Comparison of ENCODE assay signal across 8 cellular contexts in the genomic region with DNA sequence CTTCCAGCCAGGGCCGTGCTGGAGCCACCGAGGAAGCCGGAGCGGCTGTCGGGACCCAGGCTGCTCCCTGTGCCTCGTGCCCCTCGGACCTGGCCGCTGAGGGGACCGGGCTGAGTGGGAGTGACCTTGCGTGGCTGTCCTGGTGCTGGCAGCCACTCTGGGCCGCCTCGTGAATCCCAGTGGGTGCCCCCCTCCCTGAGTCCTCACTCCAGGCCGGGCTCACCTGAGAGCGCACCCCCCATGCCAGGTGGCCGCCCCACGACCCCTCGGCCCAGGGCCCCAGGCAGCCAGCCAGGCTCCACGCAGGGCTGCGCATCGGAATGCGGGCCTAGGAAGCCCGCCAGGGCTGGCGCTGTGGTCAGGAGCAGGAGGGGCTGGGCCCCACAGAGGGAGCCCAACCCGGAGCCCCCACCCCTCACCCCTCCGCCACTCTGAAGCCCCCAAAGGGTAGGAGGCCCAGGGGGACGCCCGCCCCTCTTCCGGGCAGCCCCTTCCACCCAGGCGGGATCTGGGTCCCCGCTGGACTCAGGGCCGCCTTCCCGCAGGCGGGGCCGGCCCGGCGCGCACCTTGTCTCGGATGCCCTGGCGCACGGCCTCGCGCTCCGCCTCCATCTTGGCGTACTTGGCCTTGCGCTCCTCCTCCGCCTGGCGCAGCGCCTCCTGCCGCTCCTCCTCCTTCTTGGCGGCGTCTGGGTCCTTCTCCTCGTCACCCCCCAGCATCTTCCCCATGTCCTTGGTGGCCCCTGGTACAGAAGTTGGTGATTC. TPM values are rescaled to one million over a fixed set of nuclear protein-coding genes. Genes with fewer than 3 reads are reported as not detected.
A peak's percentile ranks its signal among the peaks of the same experiment; 100 is the strongest.
DNase-seq lines count a peak whose midpoint lies in the region; ATAC-seq and TF ChIP-seq lines count a peak whose summit lies in the region.

No MANE protein-coding gene starts in this region.

- H3K9me3 ChIP-seq in SU-DHL-6 (ENCODE audit: insufficient read depth, low read length) (no peaks in the 10 kb centered on the region), mammary epithelial cell (replicated peaks; ENCODE audit: insufficient read depth, low read length) (no peaks in the 10 kb centered on the region), ovary (no peaks in the 10 kb centered on the region)

- H3K4me1 ChIP-seq in mammary epithelial cell (ENCODE audit: insufficient read depth, low read length) (peaks cover 12% of the 10 kb centered on the region), ovary (ENCODE audit: insufficient read depth) (peaks cover 11% of the 10 kb centered on the region)

- H4K20me1 ChIP-seq in SU-DHL-6 (ENCODE audit: low read depth, low read length) = no peaks in the 10 kb centered on the region
- no peaks in the 10 kb centered on the region for H4K20me1 ChIP-seq in mammary epithelial cell (ENCODE audit: insufficient read depth, low read length)

- H3K9me2 ChIP-seq in SU-DHL-6 (replicated peaks; ENCODE audit: insufficient read depth, low read length) = no peaks in the 10 kb centered on the region

- H3K27me3 Mint-ChIP-seq in CD14-positive monocyte (ENCODE audit: low read depth in 3 of 3) = peaks cover 66 to 91% (median 72%) of the 10 kb centered on the region in 3 donors

- H3F3A ChIP-seq in SU-DHL-6 (ENCODE audit: insufficient read depth) = peaks cover 29% of the 10 kb centered on the region

- no peaks in the 10 kb centered on the region for H3K79me2 ChIP-seq in SU-DHL-6 (ENCODE audit: insufficient read depth, low read length)
- no peaks in the 10 kb centered on the region for H3K79me2 ChIP-seq in mammary epithelial cell (ENCODE audit: insufficient read depth, low read length)

- H3K27me3 ChIP-seq in SU-DHL-6 (ENCODE audit: low read length) (no peaks in the 10 kb centered on the region), mammary epithelial cell (ENCODE audit: insufficient read depth, low read length) (peaks cover 21% of the 10 kb centered on the region), ovary (no peaks in the 10 kb centered on the region)

- no peak overlapping the region for H3K27ac Mint-ChIP-seq in CD14-positive monocyte

- H3K9ac ChIP-seq in SU-DHL-6 (ENCODE audit: low read length) (no peak overlapping the region), mammary epithelial cell (ENCODE audit: insufficient read depth, low read length) (no peak overlapping the region)

- H3K9me3 Mint-ChIP-seq in CD14-positive monocyte = peaks cover 0 to 18% (median 2%) of the 10 kb centered on the region in 7 donors

- intact Hi-C loops in mammary epithelial cell (cut with micrococcal nuclease) (no loop called here), ovary (cut with DNase I) (no loop called here), CD14-positive monocyte (cut with micrococcal nuclease) (no loop called here)

- H3K27ac ChIP-seq in C4-2B = peak overlapping the region; percentile 61
- H3K27ac ChIP-seq in SU-DHL-6 (ENCODE audit: low read depth, low read length) = peak overlapping the region; percentile 88; the same call in 1 of the 2 replicates
- H3K27ac ChIP-seq in mammary epithelial cell (ENCODE audit: insufficient read depth, low read depth, low read length) = no peak overlapping the region
- peak overlapping the region in 1 of 2 donors; percentile 40 for H3K27ac ChIP-seq in ovary

- H3K4me3 ChIP-seq in SU-DHL-6 (ENCODE audit: insufficient read depth, low read length, poor library complexity, severe bottlenecking) (no peak overlapping the region), mammary epithelial cell (replicated peaks in 1 of 3; ENCODE audit: insufficient read depth in 1 of 3, low read depth in 2 of 3, low read length in 3 of 3) (peak overlapping the region in 1 of 3 experiments; percentile 19), ovary (peak overlapping the region; percentile 38)

- no peaks in the 10 kb centered on the region for H3K4me1 Mint-ChIP-seq in CD14-positive monocyte

- H3K4me3 Mint-ChIP-seq in CD14-positive monocyte = peak overlapping the region in 1 of 2 donors; percentile 79

- dilution Hi-C loops in mammary epithelial cell (cut with HindIII; ENCODE audit: low sequenced_read_pairs) = no loop called here

- H3K36me3 ChIP-seq in SU-DHL-6 (ENCODE audit: low read length) = no peaks in the 10 kb centered on the region
- no peaks in the 10 kb centered on the region for H3K36me3 ChIP-seq in mammary epithelial cell (ENCODE audit: insufficient read depth, low read length)
- H3K36me3 ChIP-seq in ovary = no peaks in the 10 kb centered on the region

- H2AFZ ChIP-seq in SU-DHL-6 (ENCODE audit: low read depth, low read length, severe bottlenecking) (no peak overlapping the region), mammary epithelial cell (ENCODE audit: low read depth, low read length) (peak overlapping the region; percentile 66)

- WGBS in mammary epithelial cell (ENCODE audit: low coverage, missing lambda C conversion rate) = 10% methylated on average over 4 of the region's 52 CpGs
- WGBS in ovary, 3 donors = 0 to 6% (median 2%) methylated on average over 15 to 52 of the region's 52 CpGs

- CTCF ChIA-PET in mammary epithelial cell (lab: Charles Lee; ENCODE audit: low non-redundant PET) = no interaction called here

- ATAC-seq in HG03565 (IDR thresholded peaks at IDR 0.05; ENCODE audit: unreplicated experiment) (no peak), GM21786 (IDR thresholded peaks at IDR 0.05; ENCODE audit: unreplicated experiment) (no peak)

- BruUV-seq in mammary epithelial cell (replicated peaks; lab: Mats Ljungman, UMichigan) = no TSS peak

- H3K4me2 ChIP-seq in SU-DHL-6 (ENCODE audit: low read depth, low read length, poor library complexity, severe bottlenecking) (peak overlapping the region; percentile 74), mammary epithelial cell (ENCODE audit: insufficient read depth, low read depth, low read length) (peak overlapping the region; percentile 66)

- TF ChIP-seq CTCF in C4-2B (conservative IDR thresholded peaks at IDR 0.05) (no peak), SU-DHL-6 (IDR thresholded peaks at IDR 0.05; ENCODE audit: insufficient read depth, low read length, poor library complexity, severe bottlenecking) (no peak), mammary epithelial cell (conservative IDR thresholded peaks at IDR 0.05 in 1 of 2, IDR thresholded peaks at IDR 0.05 in 1 of 2; ENCODE audit: extremely low read depth in 1 of 2, insufficient read depth in 1 of 2, low read depth in 1 of 2, low read length in 2 of 2) (peak in 1 of 2 donors; percentile 30), ovary (IDR thresholded peaks at IDR 0.05) (no peak), CD14-positive monocyte (IDR thresholded peaks at IDR 0.05) (no peak)

- no peak for TF ChIP-seq EP300 in ovary (IDR thresholded peaks at IDR 0.05)

- peaks cover 0 to 4% of the 10 kb centered on the region in 2 donors for H3K36me3 Mint-ChIP-seq in CD14-positive monocyte

- no peak for TF ChIP-seq POLR2A in ovary (IDR thresholded peaks at IDR 0.05)

- in situ Hi-C loops in mammary epithelial cell (cut with MboI; ENCODE audit: low sequenced_read_pairs in 2 of 2) = loop anchor here in 1 of 2 donors (25.0 kb wide), 1 partner anchor 195 kb away; a partner anchor contains a TSS

- DNase-seq in mammary epithelial cell = no peak
- DNase-seq in ovary = peak in 4 of 5 donors; percentile 71 to 85 (median 76)
- DNase-seq in ecto neural progenitor cell (ENCODE audit: low spot score) = no peak
- no peak for DNase-seq in CD14-positive monocyte (ENCODE audit: low spot score)

RNA-seq across cellular contexts. Expression of a gene that starts 33.9 kb away (rescaled TPM):
- 1 to 10 TPM in 1 of 2 donors, not detected in 1; 1.1 TPM for total RNA-seq in mammary epithelial cell
- 0.22 TPM for polyA plus RNA-seq in mammary epithelial cell
- not detected for polyA minus RNA-seq in mammary epithelial cell
- 10 to 100 TPM in 1 of 7 donors, 1 to 10 TPM in 6; 1.4 to 10.2 (median 3.9) TPM for total RNA-seq in ovary
- 1 to 10 TPM in 1 of 2 donors, under 1 TPM in 1; 0.47 to 2.3 TPM for polyA plus RNA-seq in ovary
- polyA plus RNA-seq in CD14-positive monocyte = not detected

Comparison
In these comparisons a context has a peak if more than half of its experiments do, and no peak if none do; other contexts are left out.
1. DNase-seq: peak in ovary (4 of 5); none in mammary epithelial cell (single experiment), ecto neural progenitor cell (single experiment) and CD14-positive monocyte (single experiment).